ENCODE assay signal across 17 cellular contexts in genomic region chr15:62757535-62757934, GRCh38.
DNase-seq lines count a peak whose midpoint lies in the region; ATAC-seq and TF ChIP-seq lines count a peak whose summit lies in the region.
"Had no signal": no experiment of that assay in that cellular context is flagged by ENCODE, and none has a peak within 500 bp of the region (broad histone marks: within the 10 kb centered on the region; RNA-seq: fewer than 3 reads in every experiment).

No MANE protein-coding gene starts in this region.

- CTCF ChIA-PET in PC-9 (lab: Charles Lee), result no interaction called here

- intact Hi-C loops in PC-9 (cut with micrococcal nuclease; ENCODE audit: unreplicated experiment), result loop anchor here (5.0 kb wide), 1 partner anchor 365 kb away; the partner anchor contains the start of gene TLN2

- DNase-seq in PC-9 (no peak), caudate nucleus (lab: John Stamatoyannopoulos, UW) (no peak), iPS-NIHi11 (ENCODE audit: low spot score) (no peak)
- DNase-seq: activated naive CD4-positive, alpha-beta T cell treated with Interleukin-2 at 50 U/mL for 16 hours; DMS153; mucosa of descending colon; stimulated activated CD4-positive, alpha-beta T cell treated with anti-CD3 and anti-CD28 coated beads, Interleukin-2, amount 100 ng/mL, for 24 hours had no signal

- H3K4me1 Mint-ChIP-seq in nephron, result peaks cover 16% of the 10 kb centered on the region
- H3K4me1 Mint-ChIP-seq: B cell had no signal

- H3K79me2 ChIP-seq in PC-9 (ENCODE audit: low read depth), result no peaks in the 10 kb centered on the region

- H3K27ac ChIP-seq in PC-9 (peak overlapping the region; percentile 66), caudate nucleus (ENCODE audit: low read depth, low read length) (peak overlapping the region; percentile 85), temporal lobe (ENCODE audit: low read depth, low read length) (peak overlapping the region; percentile 88)
- H3K27ac ChIP-seq: cardiac muscle cell had no signal

- H4K20me1 ChIP-seq in PC-9 (ENCODE audit: insufficient read depth), result no peaks in the 10 kb centered on the region

- peak overlapping the region; percentile 63; the same call in 1 of the 2 replicates for H3K4me2 ChIP-seq in PC-9

- H3K36me3 Mint-ChIP-seq in nephron (ENCODE audit: low read depth), result peaks cover 54% of the 10 kb centered on the region

- peaks cover 49% of the 10 kb centered on the region for H3K4me1 ChIP-seq in PC-9 (replicated peaks; ENCODE audit: insufficient read depth)

- H3K9me2 ChIP-seq in PC-9 (ENCODE audit: insufficient read depth), result no peaks in the 10 kb centered on the region

- TF ChIP-seq POLR2A in GM18505 (IDR thresholded peaks at IDR 0.05; ENCODE audit: borderline replicate concordance, extremely low read depth, insufficient read depth, insufficient read length), result no peak

- TF ChIP-seq CTCF in PC-9 (conservative IDR thresholded peaks at IDR 0.05) (no peak), nephron (IDR thresholded peaks at IDR 0.05; ENCODE audit: unreplicated experiment in 3 of 3) (no peak)

- H2AFZ ChIP-seq in PC-9, result no peak overlapping the region

- POLR2A ChIA-PET in PC-9 (lab: Charles Lee; ENCODE audit: unreplicated experiment), result interaction anchor here (0.7 kb wide), 1 partner anchor 287 kb away, joined by 3 read pairs; no protein-coding TSS in a partner anchor

- H3K9me3 ChIP-seq in PC-9 (ENCODE audit: insufficient read depth, low read depth), result no peaks in the 10 kb centered on the region
- H3K9me3 ChIP-seq: mucosa of descending colon had no signal

- H3K9me3 Mint-ChIP-seq in nephron, result no peaks in the 10 kb centered on the region
- H3K9me3 Mint-ChIP-seq: IgD-negative memory B cell; T-helper 1 cell treated with Interleukin-12 subunit alpha and Interleukin-12 subunit beta and Interleukin-4 antibody, amounts not matched to agents 30 μg/mL and 1 μg/mL, for 36 hours had no signal

- H3K36me3 ChIP-seq in PC-9 (ENCODE audit: low read depth), result no peaks in the 10 kb centered on the region
- H3K36me3 ChIP-seq: cardiac muscle cell had no signal

- no peak overlapping the region for H3K4me3 Mint-ChIP-seq in nephron
- H3K4me3 Mint-ChIP-seq: B cell; IgD-negative memory B cell; T-helper 1 cell treated with Interleukin-12 subunit alpha and Interleukin-12 subunit beta and Interleukin-4 antibody, amounts not matched to agents 30 μg/mL and 1 μg/mL, for 36 hours had no signal

- peak overlapping the region in 2 of 3 experiments; percentile 17 to 93 for H3K27ac Mint-ChIP-seq in nephron
- H3K27ac Mint-ChIP-seq: B cell; IgD-negative memory B cell; T-helper 1 cell treated with Interleukin-12 subunit alpha and Interleukin-12 subunit beta and Interleukin-4 antibody, amounts not matched to agents 30 μg/mL and 1 μg/mL, for 36 hours had no signal

- BruUV-seq in PC-9 (replicated peaks; lab: Mats Ljungman, UMichigan), result no TSS peak

- H3K4me3 ChIP-seq in PC-9, result no peak overlapping the region
- H3K4me3 ChIP-seq: cardiac muscle cell, mucosa of descending colon had no signal

- no peaks in the 10 kb centered on the region for H3K27me3 Mint-ChIP-seq in nephron (ENCODE audit: low read depth)

- no peaks in the 10 kb centered on the region for H3K27me3 ChIP-seq in PC-9 (ENCODE audit: insufficient read depth, low read depth)
- H3K27me3 ChIP-seq: cardiac muscle cell had no signal

- peaks cover 45% of the 10 kb centered on the region for H3F3A ChIP-seq in PC-9 (ENCODE audit: insufficient read depth, low read depth)

- ATAC-seq in HG02885 (IDR thresholded peaks at IDR 0.05; ENCODE audit: poor library complexity, unreplicated experiment) (no peak), GM18505 (IDR thresholded peaks at IDR 0.05; ENCODE audit: unreplicated experiment) (no peak), HG03571 (IDR thresholded peaks at IDR 0.05; ENCODE audit: unreplicated experiment) (no peak)
- ATAC-seq: activated CD4-positive, CD25-positive, alpha-beta regulatory T cell treated with anti-CD3 and anti-CD28 coated beads, Interleukin-2, amount 50 U/mL, for 24 hours had no signal
